10 cellular contexts compared by ENCODE assay signal in genomic region chr14:24965934-24966593, GRCh38.
A peak's percentile ranks its signal among the peaks of the same experiment; 100 is the strongest.
DNase-seq lines count a peak whose midpoint lies in the region; ATAC-seq and TF ChIP-seq lines count a peak whose summit lies in the region.
"Had no signal": no experiment of that assay in that cellular context is flagged by ENCODE, and none has a peak within 500 bp of the region (broad histone marks: within the 10 kb centered on the region; RNA-seq: fewer than 3 reads in every experiment).

No MANE protein-coding gene starts in this region.

- peak overlapping the region; percentile 15 for H3K4me3 Mint-ChIP-seq in type B pancreatic cell
- H3K4me3 Mint-ChIP-seq in CD8-positive, alpha-beta T cell, result no peak overlapping the region

- peak overlapping the region; percentile 48; the same call in 1 of the 2 replicates for H3K23ac ChIP-seq in IMR-90 (ENCODE audit: low read depth, low read length)

- in situ Hi-C loops in IMR-90 (cut with MboI; ENCODE audit: low sequenced_read_pairs), result no loop called here

- CTCF ChIA-PET in IMR-90 (lab: Yijun Ruan, JAX), result interaction anchor here (0.6 kb wide), 1 partner anchor 28 kb away, joined by 3 read pairs; no protein-coding TSS in a partner anchor
- CTCF ChIA-PET in CD8-positive, alpha-beta T cell (lab: Charles Lee), result no interaction called here
- CTCF ChIA-PET in RWPE1 (lab: Yijun Ruan, JAX), result no interaction called here

- peak overlapping the region; percentile 79 for H3K18ac ChIP-seq in IMR-90 (ENCODE audit: low read depth, low read length)

- peak overlapping the region; percentile 73; the same call in 1 of the 2 replicates for H2BK20ac ChIP-seq in IMR-90 (ENCODE audit: low read depth, low read length)

- no peaks in the 10 kb centered on the region for H3K79me1 ChIP-seq in IMR-90 (ENCODE audit: low read depth in 1 of 2, low read length in 2 of 2)

- peak overlapping the region; percentile 33; the same call in 1 of the 2 replicates for H2AK5ac ChIP-seq in IMR-90 (ENCODE audit: low read depth, low read length)

- peak overlapping the region; percentile 71 for H3K4ac ChIP-seq in IMR-90 (ENCODE audit: low read depth, low read length)

- H3K56ac ChIP-seq in IMR-90 (ENCODE audit: extremely low read depth, insufficient read depth, low read length), result 0 out of 2 replicates have a peak overlapping the region, but pooled peaks have one; percentile 28

- peak overlapping the region; percentile 27; the same call in 1 of the 2 replicates for H4K91ac ChIP-seq in IMR-90 (ENCODE audit: insufficient read depth, low read depth, low read length)

- intact Hi-C loops in IMR-90 (cut with micrococcal nuclease) (loop anchor here (2.0 to 5.0 kb wide), 2 partner anchors 17 to 149 kb away; no protein-coding TSS in a partner anchor), dorsolateral prefrontal cortex (cut with DNase I) (loop anchor here in 1 of 2 donors (10.0 kb wide), 1 partner anchor 169 kb away; no protein-coding TSS in a partner anchor), lower lobe of right lung (cut with DNase I) (no loop called here)
- intact Hi-C loops in CD8-positive, alpha-beta T cell (cut with DNase I, micrococcal nuclease), result no loop called here

- no peaks in the 10 kb centered on the region for H3K27me3 Mint-ChIP-seq in type B pancreatic cell
- peaks cover 7% of the 10 kb centered on the region for H3K27me3 Mint-ChIP-seq in CD8-positive, alpha-beta T cell (ENCODE audit: low read depth)

- H2AFZ ChIP-seq in IMR-90 (replicated peaks; ENCODE audit: low read length, poor library complexity), result no peak overlapping the region

- H3K27me3 ChIP-seq in IMR-90 (ENCODE audit: control insufficient read depth, insufficient read depth, low read length), result no peaks in the 10 kb centered on the region
- H3K27me3 ChIP-seq in dorsolateral prefrontal cortex, result no peaks in the 10 kb centered on the region
- no peaks in the 10 kb centered on the region for H3K27me3 ChIP-seq in lower lobe of right lung (ENCODE audit: low read depth)
- H3K27me3 ChIP-seq in CD8-positive, alpha-beta T cell (ENCODE audit: insufficient read depth, low read length), result no peaks in the 10 kb centered on the region
- H3K27me3 ChIP-seq: adrenal gland, ovary had no signal

- H2AK9ac ChIP-seq in IMR-90 (replicated peaks; ENCODE audit: low read depth, low read length, poor library complexity), result no peak overlapping the region

- no peak for TF ChIP-seq POLR2A in IMR-90 (IDR thresholded peaks at IDR 0.05; ENCODE audit: low read depth, low read length)

- peak overlapping the region; percentile 8; the same call in 1 of the 2 replicates for H3K9ac ChIP-seq in IMR-90 (ENCODE audit: low read depth, low read length)

- WGBS in IMR-90 (ENCODE audit: extremely low coverage in 2 of 2, insufficient read length in 1 of 2), 2 experiments, result no CpG with 5 or more reads among the region's 3 CpGs

- H2BK120ac ChIP-seq in IMR-90 (ENCODE audit: low read depth, low read length), result peak overlapping the region; percentile 73

- H3K27ac ChIP-seq in IMR-90 (ENCODE audit: insufficient read depth, low read length), result peak overlapping the region; percentile 54; the same call in 1 of the 2 replicates
- H3K27ac ChIP-seq in dorsolateral prefrontal cortex, result peak overlapping the region in 42 of 59 donors; percentile 7 to 81 (median 51)
- H3K27ac ChIP-seq in lower lobe of right lung, result peak overlapping the region; percentile 79
- no peak overlapping the region for H3K27ac ChIP-seq in CD8-positive, alpha-beta T cell (ENCODE audit: low read depth, low read length)
- H3K27ac ChIP-seq in RWPE1, result no peak overlapping the region
- H3K27ac ChIP-seq: ovary had no signal

- H3K4me3 ChIP-seq in IMR-90 (ENCODE audit: insufficient read depth, low read depth, low read length) (peak overlapping the region; percentile 3; the same call in 1 of the 2 replicates), dorsolateral prefrontal cortex (no peak overlapping the region), lower lobe of right lung (no peak overlapping the region)
- no peak overlapping the region for H3K4me3 ChIP-seq in CD8-positive, alpha-beta T cell (ENCODE audit: low read depth, low read length)
- H3K4me3 ChIP-seq: adrenal gland, ovary had no signal

- H3K9me3 Mint-ChIP-seq in type B pancreatic cell, result no peaks in the 10 kb centered on the region
- H3K9me3 Mint-ChIP-seq in CD8-positive, alpha-beta T cell, result no peaks in the 10 kb centered on the region

- peak overlapping the region; percentile 38; the same call in 1 of the 2 replicates for H3K14ac ChIP-seq in IMR-90 (replicated peaks; ENCODE audit: low read depth, low read length)

- H3K36me3 Mint-ChIP-seq in type B pancreatic cell, result no peaks in the 10 kb centered on the region
- no peaks in the 10 kb centered on the region for H3K36me3 Mint-ChIP-seq in CD8-positive, alpha-beta T cell

- no peaks in the 10 kb centered on the region for H3K9me3 ChIP-seq in IMR-90 (ENCODE audit: control insufficient read depth, insufficient read depth, low read length)
- H3K9me3 ChIP-seq in lower lobe of right lung, result no peaks in the 10 kb centered on the region
- H3K9me3 ChIP-seq in CD8-positive, alpha-beta T cell (ENCODE audit: low read length), result no peaks in the 10 kb centered on the region
- H3K9me3 ChIP-seq: adrenal gland, ovary had no signal

- no peaks in the 10 kb centered on the region for H3K36me3 ChIP-seq in IMR-90 (ENCODE audit: control insufficient read depth, insufficient read depth, low read length)
- H3K36me3 ChIP-seq in lower lobe of right lung, result no peaks in the 10 kb centered on the region
- no peaks in the 10 kb centered on the region for H3K36me3 ChIP-seq in CD8-positive, alpha-beta T cell (ENCODE audit: insufficient read depth, low read length)
- H3K36me3 ChIP-seq: adrenal gland, ovary had no signal

- peak overlapping the region; percentile 47 for H4K5ac ChIP-seq in IMR-90 (ENCODE audit: low read depth, low read length)

- peak overlapping the region in 1 of 2 experiments; percentile 66; a peak in 2 of 4 replicates for H4K8ac ChIP-seq in IMR-90 (ENCODE audit: low read depth in 2 of 2, low read length in 2 of 2)

- peak overlapping the region; percentile 82 for H2BK5ac ChIP-seq in IMR-90 (ENCODE audit: low read depth, low read length, poor library complexity, severe bottlenecking)

- H3K4me1 Mint-ChIP-seq in type B pancreatic cell (ENCODE audit: unreplicated experiment), result peaks cover 11% of the 10 kb centered on the region
- H3K4me1 Mint-ChIP-seq in CD8-positive, alpha-beta T cell (ENCODE audit: low read depth), result no peaks in the 10 kb centered on the region

- peak overlapping the region; percentile 80 for H3K4me2 ChIP-seq in IMR-90 (ENCODE audit: low read depth, low read length)

- H3K27ac Mint-ChIP-seq in type B pancreatic cell, result peak overlapping the region; percentile 86
- H3K27ac Mint-ChIP-seq in CD8-positive, alpha-beta T cell, result no peak overlapping the region

- BruUV-seq in IMR-90 (replicated peaks; lab: Mats Ljungman, UMichigan), result no TSS peak

- peak; percentile 90 for DNase-seq in IMR-90
- peak in 5 of 10 donors; percentile 11 to 47 (median 44) for DNase-seq in dorsolateral prefrontal cortex
- DNase-seq in lower lobe of right lung, result no peak
- no peak for DNase-seq in type B pancreatic cell (ENCODE audit: extremely low spot score, unreplicated experiment)
- no peak for DNase-seq in iPS-NIHi7 (ENCODE audit: extremely low spot score)
- no peak for DNase-seq in CD8-positive, alpha-beta T cell
- no peak for DNase-seq in RWPE1 (ENCODE audit: low spot score)
- DNase-seq: ovary had no signal

- ATAC-seq in IMR-90 (ENCODE audit: low read depth), result peak; percentile 90
- peak; percentile 86 to 92 for ATAC-seq in lower lobe of right lung
- ATAC-seq in CD8-positive, alpha-beta T cell, result no peak
- ATAC-seq in HG02884 (IDR thresholded peaks at IDR 0.05; ENCODE audit: unreplicated experiment), result no peak

- no peak for TF ChIP-seq RAD21 in IMR-90 (IDR thresholded peaks at IDR 0.05; ENCODE audit: low read length)

- dilution Hi-C loops in IMR-90 (cut with HindIII; ENCODE audit: low sequenced_read_pairs, unreplicated experiment), result no loop called here

- no peak for TF ChIP-seq CTCF in IMR-90 (conservative IDR thresholded peaks at IDR 0.05; ENCODE audit: low read depth, low read length)
- no peak for TF ChIP-seq CTCF in dorsolateral prefrontal cortex (IDR thresholded peaks at IDR 0.05 in 54 of 56, conservative IDR thresholded peaks at IDR 0.05 in 2 of 56; ENCODE audit: low read depth in 1 of 56, partially characterized antibody in 56 of 56)
- TF ChIP-seq CTCF in lower lobe of right lung (IDR thresholded peaks at IDR 0.05), result no peak
- TF ChIP-seq CTCF in type B pancreatic cell (conservative IDR thresholded peaks at IDR 0.05), result no peak
- TF ChIP-seq CTCF in CD8-positive, alpha-beta T cell (IDR thresholded peaks at IDR 0.05), result no peak
- no peak for TF ChIP-seq CTCF in RWPE1 (conservative IDR thresholded peaks at IDR 0.05; ENCODE audit: low read depth)

- H3K4me1 ChIP-seq in IMR-90 (ENCODE audit: control insufficient read depth, insufficient read depth, low read length) (peaks cover 3% of the 10 kb centered on the region), lower lobe of right lung (peaks cover 22% of the 10 kb centered on the region)
- H3K4me1 ChIP-seq in CD8-positive, alpha-beta T cell (ENCODE audit: insufficient read depth, low read length), result no peaks in the 10 kb centered on the region
- H3K4me1 ChIP-seq: adrenal gland had no signal

- peak overlapping the region; percentile 16; the same call in 2 of the 3 replicates for H2BK15ac ChIP-seq in IMR-90 (ENCODE audit: low read depth, low read length)

- POLR2A ChIA-PET in IMR-90 (lab: Charles Lee; ENCODE audit: unreplicated experiment) (no interaction called here), RWPE1 (lab: Yijun Ruan, JAX; ENCODE audit: low non-redundant PET) (no interaction called here)
- POLR2A ChIA-PET in CD8-positive, alpha-beta T cell (lab: Charles Lee), result no interaction called here

- H3K9me1 ChIP-seq in IMR-90 (ENCODE audit: insufficient read depth, low read length), result no peaks in the 10 kb centered on the region; the same call in 1 of the 2 replicates

- no peaks in the 10 kb centered on the region for H4K20me1 ChIP-seq in IMR-90 (ENCODE audit: insufficient read depth, low read length)

TF ChIP-seq in IMR-90, 13 proteins besides CTCF, POLR2A, EP300 and RAD21 (continues in another document):
- TF ChIP-seq USF2 (IDR thresholded peaks at IDR 0.05; ENCODE audit: low read depth, low read length) (peak; percentile 68), RFX5 (IDR thresholded peaks at IDR 0.05; ENCODE audit: low read depth, low read length) (no peak)

Comparison
In these comparisons a context has a peak if more than half of its experiments do, and no peak if none do; other contexts are left out.
1. ATAC-seq: peak in IMR-90 (single experiment) and lower lobe of right lung (2 of 2); none in CD8-positive, alpha-beta T cell (single experiment) and HG02884 (single experiment).
2. H3K27ac ChIP-seq: peak in IMR-90 (single experiment), dorsolateral prefrontal cortex (42 of 59) and lower lobe of right lung (single experiment); none in CD8-positive, alpha-beta T cell (single experiment) and RWPE1 (single experiment).